In the genomic region with DNA sequence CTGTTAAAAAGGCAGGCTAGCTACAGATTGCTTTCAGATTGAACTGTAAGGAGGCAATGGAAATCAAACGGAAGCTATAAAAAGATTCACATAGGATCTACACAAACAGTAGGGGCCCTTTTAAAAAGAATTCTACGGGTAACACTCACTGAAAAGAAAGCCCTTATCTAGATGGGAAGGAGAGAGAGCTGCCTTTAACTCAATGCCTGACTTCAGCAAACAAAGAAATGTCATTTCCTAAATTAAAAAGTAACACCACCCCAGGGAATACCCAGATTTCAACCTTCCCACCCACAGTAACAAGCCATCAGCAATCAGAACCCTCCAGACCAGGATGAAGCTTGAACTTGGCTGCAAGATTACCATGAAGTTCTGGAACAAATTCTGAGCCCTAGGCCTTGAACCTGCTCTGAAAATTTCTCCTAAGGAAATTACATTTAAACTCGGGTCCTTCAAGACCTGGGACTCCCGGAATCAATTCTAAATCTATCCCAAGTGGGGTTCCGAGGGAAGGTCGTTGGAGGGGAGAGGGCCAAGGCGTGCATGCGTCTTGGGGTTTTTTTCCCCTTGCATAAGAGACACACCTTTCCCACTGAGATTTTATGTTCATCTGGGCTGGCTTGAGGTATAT, we compare ENCODE assay signal across 8 cellular contexts. TPM values are rescaled to one million over a fixed set of nuclear protein-coding genes. Genes with fewer than 3 reads are reported as not detected.
A peak's percentile ranks its signal among the peaks of the same experiment; 100 is the strongest.
DNase-seq lines count a peak whose midpoint lies in the region; ATAC-seq and TF ChIP-seq lines count a peak whose summit lies in the region.

No MANE protein-coding gene starts in this region.

- peak overlapping the region; percentile 59 for H3K4me3 ChIP-seq in ectodermal cell (ENCODE audit: insufficient read depth, low read depth, low read length)
- H3K4me3 ChIP-seq in neural cell (ENCODE audit: low read length) = peak overlapping the region; percentile 88

- H3K36me3 ChIP-seq in ectodermal cell (ENCODE audit: control insufficient read depth, insufficient read depth, low read length) (no peaks in the 10 kb centered on the region), neural cell (ENCODE audit: insufficient read depth, low read length) (no peaks in the 10 kb centered on the region)

- H3K9me3 ChIP-seq in ectodermal cell (ENCODE audit: control insufficient read depth, low read length) (no peaks in the 10 kb centered on the region), neural cell (ENCODE audit: low read length) (no peaks in the 10 kb centered on the region)

- H3K4me2 ChIP-seq in neural cell (ENCODE audit: low read length) = peak overlapping the region; percentile 59

- no peaks in the 10 kb centered on the region for H3F3A ChIP-seq in neural cell (ENCODE audit: insufficient read depth, low read length, poor library complexity, severe bottlenecking)

- no peaks in the 10 kb centered on the region for H4K20me1 ChIP-seq in neural cell (ENCODE audit: insufficient read depth)

- WGBS in ectodermal cell, 2 experiments = 14 to 23% methylated on average over 8 of the region's 8 CpGs

- TF ChIP-seq CTCF in neural cell (IDR thresholded peaks at IDR 0.05; ENCODE audit: poor library complexity, severe bottlenecking) = no peak

- H2AFZ ChIP-seq in neural cell (ENCODE audit: low read depth, low read length) = peak overlapping the region; percentile 35

- peaks cover 41% of the 10 kb centered on the region for H3K79me2 ChIP-seq in neural cell (replicated peaks; ENCODE audit: insufficient read depth, low read length)

- H3K9me2 ChIP-seq in neural cell (ENCODE audit: insufficient read depth, low read length) = no peaks in the 10 kb centered on the region

- TF ChIP-seq EP300 in neural cell (conservative IDR thresholded peaks at IDR 0.05; ENCODE audit: poor library complexity, severe bottlenecking) = no peak

- H3K27ac ChIP-seq in ectodermal cell (ENCODE audit: insufficient read depth, low read depth, low read length, poor library complexity, severe bottlenecking) (no peak overlapping the region), neural cell (ENCODE audit: low read length) (peak overlapping the region; percentile 77)

- ATAC-seq in GM19455 (IDR thresholded peaks at IDR 0.05; ENCODE audit: unreplicated experiment) (no peak), HG03460 (IDR thresholded peaks at IDR 0.05; ENCODE audit: unreplicated experiment) (no peak), HG03457 (IDR thresholded peaks at IDR 0.05; ENCODE audit: unreplicated experiment) (no peak)

- H3K9ac ChIP-seq in neural cell (ENCODE audit: low read length) = peak overlapping the region; percentile 98

- H3K4me1 ChIP-seq in ectodermal cell (ENCODE audit: control insufficient read depth, insufficient read depth, low read length) = no peaks in the 10 kb centered on the region

- DNase-seq in ELF-1 (ENCODE audit: low read depth, low spot score) (peak; percentile 19), NCI-H345 treated with DMSO at 0.1 percent for 48 hours (lab: John Stamatoyannopoulos, UW; ENCODE audit: unreplicated experiment) (peak; percentile 15), EL (no peak)

- no peak for TF ChIP-seq RAD21 in neural cell (conservative IDR thresholded peaks at IDR 0.05)

- H3K27me3 ChIP-seq in ectodermal cell (ENCODE audit: control insufficient read depth, insufficient read depth, low read length, poor library complexity, severe bottlenecking) (no peaks in the 10 kb centered on the region), neural cell (ENCODE audit: insufficient read depth, low read depth, low read length) (no peaks in the 10 kb centered on the region)

TF ChIP-seq in neural cell, 6 proteins besides CTCF, POLR2A, EP300 and RAD21:
- TF ChIP-seq MXI1 (conservative IDR thresholded peaks at IDR 0.05; ENCODE audit: poor library complexity, severe bottlenecking) = no peak
- TF ChIP-seq, protein P1, sequence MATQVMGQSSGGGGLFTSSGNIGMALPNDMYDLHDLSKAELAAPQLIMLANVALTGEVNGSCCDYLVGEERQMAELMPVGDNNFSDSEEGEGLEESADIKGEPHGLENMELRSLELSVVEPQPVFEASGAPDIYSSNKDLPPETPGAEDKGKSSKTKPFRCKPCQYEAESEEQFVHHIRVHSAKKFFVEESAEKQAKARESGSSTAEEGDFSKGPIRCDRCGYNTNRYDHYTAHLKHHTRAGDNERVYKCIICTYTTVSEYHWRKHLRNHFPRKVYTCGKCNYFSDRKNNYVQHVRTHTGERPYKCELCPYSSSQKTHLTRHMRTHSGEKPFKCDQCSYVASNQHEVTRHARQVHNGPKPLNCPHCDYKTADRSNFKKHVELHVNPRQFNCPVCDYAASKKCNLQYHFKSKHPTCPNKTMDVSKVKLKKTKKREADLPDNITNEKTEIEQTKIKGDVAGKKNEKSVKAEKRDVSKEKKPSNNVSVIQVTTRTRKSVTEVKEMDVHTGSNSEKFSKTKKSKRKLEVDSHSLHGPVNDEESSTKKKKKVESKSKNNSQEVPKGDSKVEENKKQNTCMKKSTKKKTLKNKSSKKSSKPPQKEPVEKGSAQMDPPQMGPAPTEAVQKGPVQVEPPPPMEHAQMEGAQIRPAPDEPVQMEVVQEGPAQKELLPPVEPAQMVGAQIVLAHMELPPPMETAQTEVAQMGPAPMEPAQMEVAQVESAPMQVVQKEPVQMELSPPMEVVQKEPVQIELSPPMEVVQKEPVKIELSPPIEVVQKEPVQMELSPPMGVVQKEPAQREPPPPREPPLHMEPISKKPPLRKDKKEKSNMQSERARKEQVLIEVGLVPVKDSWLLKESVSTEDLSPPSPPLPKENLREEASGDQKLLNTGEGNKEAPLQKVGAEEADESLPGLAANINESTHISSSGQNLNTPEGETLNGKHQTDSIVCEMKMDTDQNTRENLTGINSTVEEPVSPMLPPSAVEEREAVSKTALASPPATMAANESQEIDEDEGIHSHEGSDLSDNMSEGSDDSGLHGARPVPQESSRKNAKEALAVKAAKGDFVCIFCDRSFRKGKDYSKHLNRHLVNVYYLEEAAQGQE (IDR thresholded peaks at IDR 0.05; ENCODE audit: borderline replicate concordance) = no peak

RNA-seq across cellular contexts. Expression of a gene that starts 1.2 kb away (rescaled TPM):
- polyA plus RNA-seq in ectodermal cell (2013, experiment 1 of 4) = 27.5 TPM
- 25.3 TPM for polyA plus RNA-seq in ectodermal cell (2013, experiment 2 of 4)
- 21.5 TPM for polyA plus RNA-seq in ectodermal cell (2013, experiment 3 of 4)
- polyA plus RNA-seq in ectodermal cell (2013, experiment 4 of 4) = 22.9 TPM
- 155 and 165 TPM in 2 replicates for polyA plus RNA-seq in neural cell
- polyA minus RNA-seq in neural cell = 225 and 235 TPM in 2 replicates

RNA-seq across cellular contexts. Expression of a gene that starts 43.3 kb away (rescaled TPM):
- 61.9 TPM for polyA plus RNA-seq in ectodermal cell (2013, experiment 1 of 4)
- 60.9 TPM for polyA plus RNA-seq in ectodermal cell (2013, experiment 2 of 4)
- 46.1 TPM for polyA plus RNA-seq in ectodermal cell (2013, experiment 3 of 4)
- polyA plus RNA-seq in ectodermal cell (2013, experiment 4 of 4) = 49.2 TPM
- polyA plus RNA-seq in neural cell = 36.5 and 39.4 TPM in 2 replicates
- polyA minus RNA-seq in neural cell = 18.3 and 19.1 TPM in 2 replicates

RNA-seq across cellular contexts. Expression of a gene that starts 44.1 kb away (rescaled TPM):
- polyA plus RNA-seq in ectodermal cell (2013, experiment 1 of 4) = 17.5 TPM
- polyA plus RNA-seq in ectodermal cell (2013, experiment 2 of 4) = 21.9 TPM
- polyA plus RNA-seq in ectodermal cell (2013, experiment 3 of 4) = 14.0 TPM
- 17.9 TPM for polyA plus RNA-seq in ectodermal cell (2013, experiment 4 of 4)
- polyA plus RNA-seq in neural cell = 2.0 and 4.4 TPM in 2 replicates
- 6.6 and 7.5 TPM in 2 replicates for polyA minus RNA-seq in neural cell
